13 cellular contexts compared by ENCODE assay signal in the genomic region with DNA sequence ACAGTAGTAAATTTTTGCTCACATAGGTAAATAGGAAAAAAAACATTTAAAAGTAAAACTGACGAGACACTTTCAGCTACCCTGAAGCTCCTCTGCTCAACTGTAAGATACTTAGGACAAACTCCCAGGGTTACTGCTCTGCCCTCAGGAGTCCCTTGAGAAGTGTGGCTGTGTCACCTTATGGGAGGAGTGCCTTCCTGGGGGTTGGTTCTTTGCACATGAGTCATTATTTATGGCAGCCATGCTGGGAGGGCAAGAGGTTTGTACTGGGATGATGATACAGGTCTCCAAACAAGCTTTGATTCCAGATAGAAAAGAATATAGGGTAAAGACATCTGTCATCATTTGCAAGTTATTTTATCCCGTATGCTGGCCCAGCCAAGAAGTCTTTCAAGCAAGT. TPM values are rescaled to one million over a fixed set of nuclear protein-coding genes. Genes with fewer than 3 reads are reported as not detected.
DNase-seq lines count a peak whose midpoint lies in the region; FAIRE-seq and TF ChIP-seq lines count a peak whose summit lies in the region.
"Had no signal": no experiment of that assay in that cellular context is flagged by ENCODE, and none has a peak within 500 bp of the region (broad histone marks: within the 10 kb centered on the region; RNA-seq: fewer than 3 reads in every experiment).

No MANE protein-coding gene starts in this region.

- no peak overlapping the region for H3K4me3 ChIP-seq in fibroblast of villous mesenchyme (ENCODE audit: low read depth, low read length)

- TF ChIP-seq CTCF in fibroblast of villous mesenchyme (IDR thresholded peaks at IDR 0.05; ENCODE audit: insufficient read depth, low read depth, low read length), result no peak

- peak; percentile 23 for DNase-seq in 8988T
- DNase-seq in H54 (ENCODE audit: insufficient read length, low spot score), result peak; percentile 73
- DNase-seq in RKO (ENCODE audit: low spot score), result peak; percentile 35
- DNase-seq in fibroblast of villous mesenchyme (ENCODE audit: low read depth), result peak; percentile 17
- DNase-seq in SHP77 treated with DMSO at 0.1 percent for 48 hours (lab: John Stamatoyannopoulos, UW), result no peak
- DNase-seq in NCI-H2029 (lab: John Stamatoyannopoulos, UW), result no peak
- DNase-seq in NCI-H69 (lab: John Stamatoyannopoulos, UW), result no peak
- no peak for DNase-seq in activated T-cell treated with anti-CD3 and anti-CD28 coated beads, Interleukin-2, amount 50 U/mL, for 48 hours
- DNase-seq: activated naive CD4-positive, alpha-beta T cell; GOT3; NCI-H2081 treated with DMSO at 0.1 percent for 48 hours; NCI-H82; SIG-M5 had no signal

- no peak for TF ChIP-seq POLR2A in H54 (IDR thresholded peaks at IDR 0.05; ENCODE audit: low read depth, low read length)

- FAIRE-seq in H54 (lab: Jason Lieb, UNC), result peak; percentile 91

RNA-seq across cellular contexts. Expression of a gene that starts 45.9 kb away (rescaled TPM):
- total RNA-seq in fibroblast of villous mesenchyme, result 47.7 and 51.0 TPM in 2 replicates

Comparison
In these comparisons a context has a peak if more than half of its experiments do, and no peak if none do; other contexts are left out.
1. DNase-seq: peak in 8988T (single experiment), H54 (single experiment), RKO (single experiment) and fibroblast of villous mesenchyme (single experiment); none in SHP77 treated with DMSO at 0.1 percent for 48 hours (single experiment), NCI-H2029 (single experiment), NCI-H69 (single experiment) and activated T-cell treated with anti-CD3 and anti-CD28 coated beads, Interleukin-2, amount 50 U/mL, for 48 hours (0 of 2).